ENCODE assay signal across 18 cellular contexts in genomic region chr18:34796013-34796657, GRCh38.
"Had no signal": no experiment of that assay in that cellular context is flagged by ENCODE, and none has a peak within 500 bp of the region (broad histone marks: within the 10 kb centered on the region; RNA-seq: fewer than 3 reads in every experiment).

No MANE protein-coding gene starts in this region.

- H3K36me3 ChIP-seq: Peyer's patch, SJSA1 had no signal

- H3K4me1 ChIP-seq: Peyer's patch, SJSA1 had no signal

- DNase-seq: KBM-7; NCI-H1092; NCI-H1105 treated with DMSO at 0.1 percent for 48 hours; NCI-H1417 treated with DMSO at 0.1 percent for 48 hours; NCI-H146; NCI-H1694 treated with DMSO at 0.1 percent for 48 hours; NCI-H1930; NCI-H2081; NCI-H2227 treated with DMSO at 0.1 percent for 48 hours; NCI-H526 treated with DMSO at 0.1 percent for 48 hours; NCI-H748 treated with DMSO at 0.1 percent for 48 hours; NK-92 treated with Interleukin-12 subunit alpha and Interleukin-12 subunit beta, amount 100 ng/mL, for 24 hours; PC-9; Peyer's patch; RPMI8226; SIG-M5 had no signal

- H3K27ac ChIP-seq: PC-9, Peyer's patch, SJSA1, SK-N-MC had no signal

- H3K27me3 ChIP-seq: Peyer's patch, SJSA1 had no signal

- H3K9me3 ChIP-seq: Peyer's patch, SJSA1 had no signal

- H3K4me3 ChIP-seq: PC-9, Peyer's patch, SJSA1, SK-N-MC had no signal
